8 cellular contexts compared by ENCODE assay signal in genomic region chr1:158035976-158036583, GRCh38. TPM values are rescaled to one million over a fixed set of nuclear protein-coding genes. Genes with fewer than 3 reads are reported as not detected.
A peak's percentile ranks its signal among the peaks of the same experiment; 100 is the strongest.
DNase-seq lines count a peak whose midpoint lies in the region; ATAC-seq and TF ChIP-seq lines count a peak whose summit lies in the region.

No MANE protein-coding gene starts in this region.

- H3K4me2 ChIP-seq in PC-3 (ENCODE audit: low read length) = no peak overlapping the region
- no peak overlapping the region for H3K4me2 ChIP-seq in parathyroid adenoma (ENCODE audit: low read length)

- CTCF ChIA-PET in activated CD8-positive, alpha-beta memory T cell treated with anti-CD3 and anti-CD28 coated beads, Interleukin-2, amount 10 ng/mL, durations not matched to agents 7 days and 5 days (lab: Charles Lee) = interaction anchor here (1.2 to 2.6 kb wide), 2 partner anchors 44 to 72 kb away, joined by 4 to 14 read pairs; no protein-coding TSS in a partner anchor
- CTCF ChIA-PET in PC-3 (lab: Charles Lee) = interaction anchor here (1.5 kb wide), 1 partner anchor 67 kb away, joined by 4 read pairs; no protein-coding TSS in a partner anchor

- no peak overlapping the region for H2AFZ ChIP-seq in PC-3 (ENCODE audit: low read length)
- H2AFZ ChIP-seq in parathyroid adenoma = no peak overlapping the region

- H3K4me3 Mint-ChIP-seq in activated CD8-positive, alpha-beta memory T cell treated with anti-CD3 and anti-CD28 coated beads, Interleukin-2, amount 10 ng/mL, durations not matched to agents 7 days and 5 days = no peak overlapping the region

- no peak overlapping the region for H3K27ac ChIP-seq in PC-3 (ENCODE audit: low read length)
- no peak overlapping the region for H3K27ac ChIP-seq in parathyroid adenoma

- H3K36me3 ChIP-seq in PC-3 (ENCODE audit: low read depth, low read length) = peaks cover 4% of the 10 kb centered on the region; the same call in 1 of the 2 replicates
- no peaks in the 10 kb centered on the region for H3K36me3 ChIP-seq in parathyroid adenoma (ENCODE audit: control insufficient read depth, insufficient read depth, low read length)

- POLR2A ChIA-PET in PC-3 (lab: Charles Lee; ENCODE audit: unreplicated experiment) = no interaction called here

- H3K27me3 ChIP-seq in PC-3 (ENCODE audit: low read length) (no peaks in the 10 kb centered on the region), parathyroid adenoma (ENCODE audit: control insufficient read depth, insufficient read depth, low read length) (no peaks in the 10 kb centered on the region)

- no peak for ATAC-seq in activated CD8-positive, alpha-beta memory T cell treated with anti-CD3 and anti-CD28 coated beads, Interleukin-2, amount 10 ng/mL, durations not matched to agents 7 days and 5 days
- ATAC-seq in PC-3 (peak; percentile 24; the same call in 1 of the 2 replicates), HG03432 (IDR thresholded peaks at IDR 0.05; ENCODE audit: unreplicated experiment) (no peak), HG03025 (IDR thresholded peaks at IDR 0.05; ENCODE audit: low FRiP score, unreplicated experiment) (no peak), GM19023 (IDR thresholded peaks at IDR 0.05; ENCODE audit: unreplicated experiment) (no peak)

- H3K27ac Mint-ChIP-seq in activated CD8-positive, alpha-beta memory T cell treated with anti-CD3 and anti-CD28 coated beads, Interleukin-2, amount 10 ng/mL, durations not matched to agents 7 days and 5 days = no peak overlapping the region

- no peak for TF ChIP-seq POLR2A in erythroblast (IDR thresholded peaks at IDR 0.05; ENCODE audit: low read length)

- no peaks in the 10 kb centered on the region for H3K36me3 Mint-ChIP-seq in activated CD8-positive, alpha-beta memory T cell treated with anti-CD3 and anti-CD28 coated beads, Interleukin-2, amount 10 ng/mL, durations not matched to agents 7 days and 5 days

- no peaks in the 10 kb centered on the region for H3K4me1 Mint-ChIP-seq in activated CD8-positive, alpha-beta memory T cell treated with anti-CD3 and anti-CD28 coated beads, Interleukin-2, amount 10 ng/mL, durations not matched to agents 7 days and 5 days

- peak; percentile 52 for DNase-seq in activated CD8-positive, alpha-beta memory T cell treated with anti-CD3 and anti-CD28 coated beads, Interleukin-2, amount 50 U/mL, for 48 hours
- no peak for DNase-seq in activated CD8-positive, alpha-beta memory T cell treated with anti-CD3 and anti-CD28 coated beads, Interleukin-2, amount 10 ng/mL, durations not matched to agents 7 days and 5 days
- DNase-seq in PC-3 (peak; percentile 79), erythroblast (lab: John Stamatoyannopoulos, UW) (peak; percentile 36 to 68)

- H3K4me1 ChIP-seq in PC-3 (ENCODE audit: insufficient read depth, low read length) (peaks cover 22% of the 10 kb centered on the region), parathyroid adenoma (no peaks in the 10 kb centered on the region)

- H3K79me2 ChIP-seq in PC-3 (ENCODE audit: low read length) = peaks cover 49% of the 10 kb centered on the region
- H3K79me2 ChIP-seq in parathyroid adenoma = no peaks in the 10 kb centered on the region

- H3F3A ChIP-seq in PC-3 (ENCODE audit: low read length, unreplicated experiment) = no peaks in the 10 kb centered on the region

- no TSS peak for BruUV-seq in PC-3 (replicated peaks; lab: Mats Ljungman, UMichigan)

- intact Hi-C loops in PC-3 (cut with micrococcal nuclease) = loop anchor here (1.0 kb wide), 2 partner anchors 44 to 51 kb away; no protein-coding TSS in a partner anchor

- H3K9me2 ChIP-seq in PC-3 (replicated peaks; ENCODE audit: low read length) = no peaks in the 10 kb centered on the region

- TF ChIP-seq CTCF in PC-3 (conservative IDR thresholded peaks at IDR 0.05; ENCODE audit: low read depth, low read length) (peak; percentile 96), parathyroid adenoma (IDR thresholded peaks at IDR 0.05) (peak; percentile 42)

- H3K9me3 ChIP-seq in PC-3 (ENCODE audit: low read length) (no peaks in the 10 kb centered on the region), parathyroid adenoma (ENCODE audit: control insufficient read depth, low read length) (no peaks in the 10 kb centered on the region)

- no peak overlapping the region for H3K9ac ChIP-seq in PC-3 (ENCODE audit: low read length)
- H3K9ac ChIP-seq in parathyroid adenoma = no peak overlapping the region

- no peaks in the 10 kb centered on the region for H3K9me3 Mint-ChIP-seq in activated CD8-positive, alpha-beta memory T cell treated with anti-CD3 and anti-CD28 coated beads, Interleukin-2, amount 10 ng/mL, durations not matched to agents 7 days and 5 days (ENCODE audit: low read depth)

- 0 out of 2 replicates have a peak, but pooled peaks cover 3% of the 10 kb centered on the region for H4K20me1 ChIP-seq in PC-3 (ENCODE audit: low read length)

- H3K4me3 ChIP-seq in PC-3 (ENCODE audit: low read length) (no peak overlapping the region), parathyroid adenoma (ENCODE audit: low read depth, low read length) (no peak overlapping the region)

- no peaks in the 10 kb centered on the region for H3K27me3 Mint-ChIP-seq in activated CD8-positive, alpha-beta memory T cell treated with anti-CD3 and anti-CD28 coated beads, Interleukin-2, amount 10 ng/mL, durations not matched to agents 7 days and 5 days

RNA-seq across cellular contexts. Expression of gene KIRREL1, which starts 42.6 kb away (rescaled TPM):
- not detected for total RNA-seq in activated CD8-positive, alpha-beta memory T cell treated with anti-CD3 and anti-CD28 coated beads, Interleukin-2, amount 10 ng/mL, durations not matched to agents 7 days and 5 days
- total RNA-seq in PC-3 (2014; rRNA removed) = 49.8 and 57.1 TPM in 2 replicates

Comparison
In these comparisons a context has a peak if more than half of its experiments do, and no peak if none do; other contexts are left out.
1. RNA of gene KIRREL1, which starts 42.6 kb away (total RNA-seq): 49.8 to 57.1 TPM in PC-3; not detected in activated CD8-positive, alpha-beta memory T cell treated with anti-CD3 and anti-CD28 coated beads, Interleukin-2, amount 10 ng/mL, durations not matched to agents 7 days and 5 days; every median in the first group is over 10 times any median in the second.